ENCODE assay signal across 8 cellular contexts in genomic region chr5:177537389-177538361, GRCh38. TPM values are rescaled to one million over a fixed set of nuclear protein-coding genes. Genes with fewer than 3 reads are reported as not detected.
DNase-seq lines count a peak whose midpoint lies in the region; ATAC-seq and TF ChIP-seq lines count a peak whose summit lies in the region.
"Had no signal": no experiment of that assay in that cellular context is flagged by ENCODE, and none has a peak within 500 bp of the region (broad histone marks: within the 10 kb centered on the region; RNA-seq: fewer than 3 reads in every experiment).

No MANE protein-coding gene starts in this region.

- no peaks in the 10 kb centered on the region for H3K27me3 ChIP-seq in left lung

- H3K27ac ChIP-seq in left lung = peak overlapping the region; percentile 33 to 65

- H3K4me1 Mint-ChIP-seq in type B pancreatic cell (ENCODE audit: unreplicated experiment) = no peaks in the 10 kb centered on the region

- peaks cover 3 to 22% of the 10 kb centered on the region in 2 donors for H3K4me1 ChIP-seq in left lung

- no peaks in the 10 kb centered on the region for H3K27me3 Mint-ChIP-seq in type B pancreatic cell

- peak overlapping the region; percentile 39 for H3K27ac Mint-ChIP-seq in type B pancreatic cell

- peaks cover 0 to 69% of the 10 kb centered on the region in 2 donors for H3K36me3 ChIP-seq in left lung

- CTCF ChIA-PET in GM10248 (lab: Yijun Ruan, JAX) = interaction anchor here (0.9 to 5.0 kb wide), 5 partner anchors 7 to 28 kb away, joined by 3 to 20 read pairs (median 4); partner anchors contain the start of gene DOK3

- peaks cover 11% of the 10 kb centered on the region for H3K36me3 Mint-ChIP-seq in type B pancreatic cell

- POLR2A ChIA-PET in GM10248 (lab: Yijun Ruan, JAX) = no interaction called here

- intact Hi-C loops in left lung (cut with DNase I) = no loop called here

- ATAC-seq in left lung (peak; percentile 92), HG03139 (IDR thresholded peaks at IDR 0.05; ENCODE audit: unreplicated experiment) (no peak)

- H3K9me3 ChIP-seq in left lung = no peaks in the 10 kb centered on the region

- H3K4me3 ChIP-seq in choroid plexus epithelial cell (ENCODE audit: low read depth, low read length) (no peak overlapping the region), left lung (no peak overlapping the region)

- no peak overlapping the region for H3K4me3 Mint-ChIP-seq in type B pancreatic cell

- DNase-seq in HuH-7 (ENCODE audit: low spot score) (peak; percentile 85), choroid plexus epithelial cell (ENCODE audit: low read depth) (peak; percentile 78), left lung (peak in 1 of 2 donors; percentile 59), type B pancreatic cell (ENCODE audit: extremely low spot score, unreplicated experiment) (no peak), GM10248 (ENCODE audit: extremely low spot score) (no peak), GM13976 (ENCODE audit: low spot score) (no peak)
- DNase-seq: Karpas-422 had no signal

- TF ChIP-seq CTCF in choroid plexus epithelial cell (conservative IDR thresholded peaks at IDR 0.05; ENCODE audit: low read depth, low read length) (no peak), left lung (IDR thresholded peaks at IDR 0.05) (no peak), type B pancreatic cell (conservative IDR thresholded peaks at IDR 0.05) (no peak), GM10248 (IDR thresholded peaks at IDR 0.05; ENCODE audit: control extremely low read depth, extremely low read depth, low read depth, missing control alignments) (no peak), GM13976 (IDR thresholded peaks at IDR 0.05; ENCODE audit: borderline replicate concordance, control extremely low read depth, extremely low read depth, insufficient read depth, missing control alignments) (no peak)

- in situ Hi-C loops in GM13976 (cut with MboI; ENCODE audit: low sequenced_read_pairs, unreplicated experiment) = no loop called here

- H3K9me3 Mint-ChIP-seq in type B pancreatic cell = no peaks in the 10 kb centered on the region

RNA-seq across cellular contexts. Expression of gene FAM193B, which starts 16.7 kb away (rescaled TPM):
- total RNA-seq in left lung (10 to 100 TPM; 64.3 to 73.9 TPM), type B pancreatic cell (ENCODE audit: low replicate concordance) (83.1 and 103 TPM in 2 replicates)

RNA-seq across cellular contexts. Expression of gene DDX41, which starts 20.9 kb away (rescaled TPM):
- total RNA-seq in left lung = 10 to 100 TPM; 65.9 to 86.7 TPM
- 99.7 and 104 TPM in 2 replicates for total RNA-seq in type B pancreatic cell (ENCODE audit: low replicate concordance)

RNA-seq across cellular contexts. Expression of gene DOK3, which starts 28.0 kb away (rescaled TPM):
- 10 to 100 TPM; 18.2 to 90.5 TPM for total RNA-seq in left lung
- 6.2 and 6.9 TPM in 2 replicates for total RNA-seq in type B pancreatic cell (ENCODE audit: low replicate concordance)

RNA-seq across cellular contexts. Expression of gene PDLIM7, which starts 40.3 kb away (rescaled TPM):
- total RNA-seq in left lung (100 to 1,000 TPM; 107 to 141 TPM), type B pancreatic cell (ENCODE audit: low replicate concordance) (66.5 and 187 TPM in 2 replicates)

RNA-seq across cellular contexts. Expression of gene TMED9, which starts 54.3 kb away (rescaled TPM):
- total RNA-seq in left lung = 100 to 1,000 TPM; 200 to 221 TPM
- total RNA-seq in type B pancreatic cell (ENCODE audit: low replicate concordance) = 161 and 225 TPM in 2 replicates

Comparison
In these comparisons a context has a peak if more than half of its experiments do, and no peak if none do; other contexts are left out.
1. DNase-seq: peak in HuH-7 (single experiment) and choroid plexus epithelial cell (single experiment); none in type B pancreatic cell (single experiment), GM10248 (single experiment) and GM13976 (single experiment).